Comparison of ENCODE assay signal across 15 cellular contexts in genomic region chr11:125257185-125257584, GRCh38.
DNase-seq lines count a peak whose midpoint lies in the region; ATAC-seq and TF ChIP-seq lines count a peak whose summit lies in the region.
"Had no signal": no experiment of that assay in that cellular context is flagged by ENCODE, and none has a peak within 500 bp of the region (broad histone marks: within the 10 kb centered on the region; RNA-seq: fewer than 3 reads in every experiment).

No MANE protein-coding gene starts in this region.

- POLR2A ChIA-PET in HEK293T (lab: Yijun Ruan, JAX), result no interaction called here

- CTCF ChIA-PET in HEK293T (lab: Yijun Ruan, JAX), result interaction anchor here (0.7 kb wide), 1 partner anchor 1672 kb away, joined by 3 read pairs; no protein-coding TSS in a partner anchor

- H3K4me3 ChIP-seq in astrocyte of the spinal cord (ENCODE audit: low read depth, low read length) (no peak overlapping the region), gastroesophageal sphincter (no peak overlapping the region), Karpas-422 (ENCODE audit: low read length) (no peak overlapping the region), uterus (no peak overlapping the region)
- H3K4me3 ChIP-seq: colonic mucosa had no signal

- WGBS in gastroesophageal sphincter (ENCODE audit: low coverage in 1 of 2), 2 donors, result 87 to 95% methylated on average over 4 to 6 of the region's 7 CpGs

- TF ChIP-seq POLR2A in gastroesophageal sphincter (IDR thresholded peaks at IDR 0.05), result no peak
- TF ChIP-seq POLR2A in uterus (IDR thresholded peaks at IDR 0.05), result no peak

- no peaks in the 10 kb centered on the region for H3K79me2 ChIP-seq in Karpas-422 (ENCODE audit: low read length)

- no peak overlapping the region for H3K4me2 ChIP-seq in Karpas-422 (ENCODE audit: low read depth, low read length, poor library complexity, severe bottlenecking)

- no peaks in the 10 kb centered on the region for H3K27me3 ChIP-seq in gastroesophageal sphincter
- H3K27me3 ChIP-seq in Karpas-422 (ENCODE audit: low read length), result no peaks in the 10 kb centered on the region
- H3K27me3 ChIP-seq in uterus, result no peaks in the 10 kb centered on the region
- H3K27me3 ChIP-seq: colonic mucosa had no signal

- intact Hi-C loops in uterus (cut with DNase I; ENCODE audit: low total_unique reads), result no loop called here

- no peak overlapping the region for H2AFZ ChIP-seq in Karpas-422 (ENCODE audit: low read length)

- no peak overlapping the region for H3K27ac ChIP-seq in gastroesophageal sphincter
- H3K27ac ChIP-seq in Karpas-422 (ENCODE audit: low read length), result no peak overlapping the region
- H3K27ac ChIP-seq in uterus, result no peak overlapping the region
- H3K27ac ChIP-seq: colonic mucosa, neutrophil had no signal

- H3K9me3 ChIP-seq in gastroesophageal sphincter (no peaks in the 10 kb centered on the region), Karpas-422 (ENCODE audit: low read length) (no peaks in the 10 kb centered on the region), uterus (no peaks in the 10 kb centered on the region)
- H3K9me3 ChIP-seq: colonic mucosa, neutrophil had no signal

- no peak for ATAC-seq in gastroesophageal sphincter
- ATAC-seq: left lobe of liver had no signal

- in situ Hi-C loops in astrocyte of the spinal cord (cut with HindIII; ENCODE audit: low sequenced_read_pairs), result no loop called here

- no peaks in the 10 kb centered on the region for H4K20me1 ChIP-seq in Karpas-422 (ENCODE audit: insufficient read depth, low read depth, low read length)

- DNase-seq in AG20443 (ENCODE audit: low spot score) (peak; percentile 42), HEK293T (ENCODE audit: extremely low spot score) (peak; percentile 41), astrocyte of the spinal cord (ENCODE audit: low read depth, low spot score) (no peak), left kidney (ENCODE audit: low read depth, low spot score) (peak; percentile 52), foreskin melanocyte (no peak), Karpas-422 (no peak), uterus (no peak)
- DNase-seq: activated CD4-positive, alpha-beta memory T cell treated with anti-CD3 and anti-CD28 coated beads for 36 hours; activated naive CD4-positive, alpha-beta T cell treated with Interleukin-2 at 50 U/mL for 16 hours; colonic mucosa; COR-L47; NCI-H1417 had no signal

- no peaks in the 10 kb centered on the region for H3K36me3 ChIP-seq in gastroesophageal sphincter
- H3K36me3 ChIP-seq in Karpas-422 (ENCODE audit: insufficient read depth, low read length), result no peaks in the 10 kb centered on the region
- no peaks in the 10 kb centered on the region for H3K36me3 ChIP-seq in uterus
- H3K36me3 ChIP-seq: colonic mucosa, neutrophil had no signal

- TF ChIP-seq CTCF in astrocyte of the spinal cord (IDR thresholded peaks at IDR 0.05; ENCODE audit: low read depth, low read length), result peak; percentile 45
- no peak for TF ChIP-seq CTCF in gastroesophageal sphincter (IDR thresholded peaks at IDR 0.05)
- peak in 1 of 4 experiments; percentile 4 for TF ChIP-seq CTCF in uterus (IDR thresholded peaks at IDR 0.05)

- H3K9me2 ChIP-seq in Karpas-422 (replicated peaks; ENCODE audit: insufficient read depth, low read length), result no peaks in the 10 kb centered on the region

- TF ChIP-seq EP300 in gastroesophageal sphincter (IDR thresholded peaks at IDR 0.05), result no peak

- no peak overlapping the region for H3K9ac ChIP-seq in Karpas-422 (ENCODE audit: low read length)

- H3K4me1 ChIP-seq in gastroesophageal sphincter (peaks cover 0 to 17% (median 0%) of the 10 kb centered on the region in 3 donors), Karpas-422 (ENCODE audit: low read length) (peaks cover 16% of the 10 kb centered on the region), uterus (no peaks in the 10 kb centered on the region)
- H3K4me1 ChIP-seq: colonic mucosa had no signal

TF ChIP-seq in HEK293T, 16 proteins besides CTCF, POLR2A, EP300 and RAD21:
- TF ChIP-seq, protein P1, sequence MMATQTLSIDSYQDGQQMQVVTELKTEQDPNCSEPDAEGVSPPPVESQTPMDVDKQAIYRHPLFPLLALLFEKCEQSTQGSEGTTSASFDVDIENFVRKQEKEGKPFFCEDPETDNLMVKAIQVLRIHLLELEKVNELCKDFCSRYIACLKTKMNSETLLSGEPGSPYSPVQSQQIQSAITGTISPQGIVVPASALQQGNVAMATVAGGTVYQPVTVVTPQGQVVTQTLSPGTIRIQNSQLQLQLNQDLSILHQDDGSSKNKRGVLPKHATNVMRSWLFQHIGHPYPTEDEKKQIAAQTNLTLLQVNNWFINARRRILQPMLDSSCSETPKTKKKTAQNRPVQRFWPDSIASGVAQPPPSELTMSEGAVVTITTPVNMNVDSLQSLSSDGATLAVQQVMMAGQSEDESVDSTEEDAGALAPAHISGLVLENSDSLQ (IDR thresholded peaks at IDR 0.05), result no peak
- TF ChIP-seq ELF4 (IDR thresholded peaks at IDR 0.05) (no peak), ZNF384 (IDR thresholded peaks at IDR 0.05) (no peak), HDGF (IDR thresholded peaks at IDR 0.05; ENCODE audit: borderline replicate concordance) (no peak), LEF1 (IDR thresholded peaks at IDR 0.05; ENCODE audit: borderline replicate concordance) (no peak), FOXA1 (IDR thresholded peaks at IDR 0.05) (no peak), SUZ12 (IDR thresholded peaks at IDR 0.05) (no peak), FOXK2 (IDR thresholded peaks at IDR 0.05) (no peak), TARDBP (IDR thresholded peaks at IDR 0.05) (no peak), BHLHE40 (IDR thresholded peaks at IDR 0.05; ENCODE audit: borderline replicate concordance) (no peak), ARNT (IDR thresholded peaks at IDR 0.05) (no peak)

Comparison
In these comparisons a context has a peak if more than half of its experiments do, and no peak if none do; other contexts are left out.
1. DNase-seq: peak in AG20443 (single experiment), HEK293T (single experiment) and left kidney (single experiment); none in astrocyte of the spinal cord (single experiment), foreskin melanocyte (single experiment), Karpas-422 (single experiment) and uterus (0 of 2).